27 cellular contexts compared by ENCODE assay signal in the genomic region with DNA sequence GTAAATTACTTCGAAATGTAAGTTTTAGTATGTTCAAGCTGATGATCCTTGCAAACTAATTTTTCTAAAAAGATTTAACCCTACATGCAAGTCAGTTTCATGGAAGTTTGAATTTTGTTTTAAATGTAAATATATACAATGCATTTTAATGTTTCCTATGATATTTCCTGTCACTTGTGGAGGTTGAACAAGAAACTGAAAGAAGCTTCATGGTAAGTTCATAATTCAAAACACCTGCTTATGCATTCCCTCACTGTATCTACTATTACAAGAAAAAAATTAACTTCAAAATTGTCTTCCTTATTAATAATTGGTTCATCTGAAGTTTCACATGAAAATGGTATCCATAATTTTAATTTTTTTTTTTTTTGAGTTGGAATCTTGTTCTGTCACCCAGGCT. TPM values are rescaled to one million over a fixed set of nuclear protein-coding genes. Genes with fewer than 3 reads are reported as not detected.
"Had no signal": no experiment of that assay in that cellular context is flagged by ENCODE, and none has a peak within 500 bp of the region (broad histone marks: within the 10 kb centered on the region; RNA-seq: fewer than 3 reads in every experiment).

No MANE protein-coding gene starts in this region.

- H3K36me3 ChIP-seq: neutrophil, right lobe of liver, sigmoid colon, suprapubic skin, tibial artery, transverse colon, upper lobe of right lung, uterus had no signal

- FAIRE-seq: small intestine had no signal

- H3K9ac ChIP-seq: parathyroid adenoma had no signal

- DNase-seq: naive thymus-derived CD8-positive, alpha-beta T cell; nephron progenitor cell; nucleus accumbens; posterior cingulate gyrus; psoas muscle; right cardiac atrium; right lobe of liver; sigmoid colon; small intestine; stimulated activated CD4-positive, alpha-beta T cell treated with anti-CD3 and anti-CD28 coated beads, Interleukin-15, amount 100 ng/mL, for 24 hours; stimulated activated CD4-positive, alpha-beta T cell treated with anti-CD3 and anti-CD28 coated beads, Interleukin-2, amount 100 ng/mL, for 24 hours; stimulated activated CD4-positive, alpha-beta T cell treated with anti-CD3 and anti-CD28 coated beads, Interleukin-2, amount 100 ng/mL, for 48 hours; stimulated activated CD4-positive, alpha-beta T cell treated with anti-CD3 and anti-CD28 coated beads, Interleukin-4, amount 100 ng/mL, for 24 hours; stimulated activated naive B cell treated with anti-CD40 and anti-IgM and Interleukin-4, amounts not matched to agents 10 μg/mL and 1 μg/mL and 100 μg/mL, for 72 hours; stimulated activated naive CD8-positive, alpha-beta T cell treated with anti-CD3 and anti-CD28 coated beads, Interleukin-15, amount 100 ng/mL, for 72 hours; stimulated activated naive CD8-positive, alpha-beta T cell treated with anti-CD3 and anti-CD28 coated beads, Interleukin-15, Interleukin-2, amounts not matched to agents 100 U/mL and 50 U/mL, for 24 hours; substantia nigra; testis; tibial artery; transverse colon; upper lobe of right lung; uterus had no signal

- H3K27ac ChIP-seq: neutrophil, parathyroid adenoma, psoas muscle, right lobe of liver, sigmoid colon, suprapubic skin, testis, tibial artery, transverse colon, upper lobe of right lung, uterus had no signal

- H3K4me3 ChIP-seq: psoas muscle, right lobe of liver, sigmoid colon, suprapubic skin, testis, tibial artery, transverse colon, upper lobe of right lung, uterus had no signal

- H3K4me1 ChIP-seq: parathyroid adenoma, psoas muscle, sigmoid colon, testis, tibial artery, transverse colon, upper lobe of right lung, uterus had no signal

- H2AFZ ChIP-seq: parathyroid adenoma had no signal

- H3K27me3 ChIP-seq: neutrophil, right lobe of liver, sigmoid colon, suprapubic skin, testis, tibial artery, transverse colon, upper lobe of right lung, uterus had no signal

- ATAC-seq: naive thymus-derived CD8-positive, alpha-beta T cell; natural killer cell treated with Interleukin-12 subunit alpha and Interleukin-12 subunit beta and Interleukin-15 and Interleukin-18, amount 100 ng/mL, for 72 hours; psoas muscle; right cardiac atrium; right lobe of liver; stimulated activated effector memory CD8-positive, alpha-beta T cell treated with anti-CD3 and anti-CD28 coated beads, Interleukin-12 subunit alpha, Interleukin-12 subunit beta, amount 100 ng/mL, for 72 hours; stimulated activated naive B cell treated with anti-CD40 and anti-IgM and Interleukin-4, amounts not matched to agents 10 μg/mL and 1 μg/mL and 100 μg/mL, for 72 hours; stimulated activated naive CD8-positive, alpha-beta T cell treated with anti-CD3 and anti-CD28 coated beads, Interleukin-15, amount 100 ng/mL, for 72 hours; stimulated activated naive CD8-positive, alpha-beta T cell treated with anti-CD3 and anti-CD28 coated beads, Interleukin-15, Interleukin-2, amounts not matched to agents 100 U/mL and 50 U/mL, for 24 hours; upper lobe of right lung had no signal

- H3K79me2 ChIP-seq: parathyroid adenoma had no signal

- H3K9me3 ChIP-seq: neutrophil, psoas muscle, right lobe of liver, sigmoid colon, suprapubic skin, testis, tibial artery, transverse colon, upper lobe of right lung, uterus had no signal

RNA-seq across cellular contexts. Expression of gene KIF6, which starts 24.8 kb away (rescaled TPM):
- total RNA-seq: naive thymus-derived CD8-positive, alpha-beta T cell; natural killer cell treated with Interleukin-12 subunit alpha and Interleukin-12 subunit beta and Interleukin-15 and Interleukin-18, amount 100 ng/mL, for 72 hours had no signal
